Comparison of ENCODE assay signal across 12 cellular contexts in genomic region chr3:119643094-119643493, GRCh38. TPM values are rescaled to one million over a fixed set of nuclear protein-coding genes. Genes with fewer than 3 reads are reported as not detected.
DNase-seq lines count a peak whose midpoint lies in the region; ATAC-seq and TF ChIP-seq lines count a peak whose summit lies in the region.
"Had no signal": no experiment of that assay in that cellular context is flagged by ENCODE, and none has a peak within 500 bp of the region (broad histone marks: within the 10 kb centered on the region; RNA-seq: fewer than 3 reads in every experiment).

No MANE protein-coding gene starts in this region.

- peak overlapping the region; percentile 38; the same call in 1 of the 2 replicates for H3K4me2 ChIP-seq in SK-N-SH
- H3K4me2 ChIP-seq: BLaER1 had no signal

- CTCF ChIA-PET in SK-N-SH (lab: Yijun Ruan, JAX): interaction anchor here (1.1 kb wide), 1 partner anchor 11 kb away, joined by 4 read pairs; no protein-coding TSS in a partner anchor

- no peak overlapping the region for H2AFZ ChIP-seq in SK-N-SH (ENCODE audit: low read depth)

- peaks cover 36% of the 10 kb centered on the region for H3F3A ChIP-seq in SK-N-SH (replicated peaks; ENCODE audit: insufficient read depth)

- TF ChIP-seq CTCF in left ventricle myocardium inferior (IDR thresholded peaks at IDR 0.05; ENCODE audit: borderline replicate concordance) (no peak), SK-N-SH (IDR thresholded peaks at IDR 0.05) (no peak), lower lobe of right lung (IDR thresholded peaks at IDR 0.05) (no peak), vagina (IDR thresholded peaks at IDR 0.05) (no peak)

- H3K4me3 ChIP-seq in left ventricle myocardium inferior (peak overlapping the region; percentile 18), SK-N-SH (ENCODE audit: low read depth in 2 of 2, low read length in 1 of 2) (no peak overlapping the region), lower lobe of right lung (no peak overlapping the region), vagina (no peak overlapping the region)
- H3K4me3 ChIP-seq: BLaER1, SK-N-MC had no signal

- H3K27me3 ChIP-seq in left ventricle myocardium inferior (ENCODE audit: low read depth) (no peaks in the 10 kb centered on the region), SK-N-SH (ENCODE audit: insufficient read depth) (no peaks in the 10 kb centered on the region), lower lobe of right lung (ENCODE audit: low read depth) (no peaks in the 10 kb centered on the region), vagina (no peaks in the 10 kb centered on the region)
- H3K27me3 ChIP-seq: BLaER1 had no signal

- TF ChIP-seq EP300 in SK-N-SH (IDR thresholded peaks at IDR 0.05; ENCODE audit: borderline replicate concordance in 1 of 2, low read depth in 1 of 2, low read length in 1 of 2): no peak

- intact Hi-C loops in left ventricle myocardium inferior (cut with micrococcal nuclease): no loop called here
- intact Hi-C loops in left ventricle myocardium superior (cut with micrococcal nuclease): no loop called here
- intact Hi-C loops in lower lobe of right lung (cut with DNase I): no loop called here
- intact Hi-C loops in vagina (cut with DNase I): no loop called here

- no peak for TF ChIP-seq RAD21 in SK-N-SH (IDR thresholded peaks at IDR 0.05; ENCODE audit: low read length)

- POLR2A ChIA-PET in SK-N-SH (lab: Yijun Ruan, JAX): interaction anchor here (0.8 to 1.1 kb wide), 2 partner anchors 18 to 20 kb away, joined by 3 to 4 read pairs; partner anchors contain the start of gene POPDC2

- H3K79me2 ChIP-seq in SK-N-SH (ENCODE audit: insufficient read depth): no peaks in the 10 kb centered on the region

- no peaks in the 10 kb centered on the region for H3K9me2 ChIP-seq in SK-N-SH

- DNase-seq in left ventricle myocardium inferior: no peak
- DNase-seq in left ventricle myocardium superior: no peak
- DNase-seq in SK-N-SH: no peak
- DNase-seq in lower lobe of right lung: no peak
- no peak for DNase-seq in vagina (ENCODE audit: extremely low spot score in 2 of 2)
- DNase-seq in NK-92 treated with Interleukin-12 subunit alpha and Interleukin-12 subunit beta, amount 100 ng/mL, for 24 hours (lab: John Stamatoyannopoulos, UW): no peak
- DNase-seq in NCI-H187 (lab: John Stamatoyannopoulos, UW): no peak
- DNase-seq in MV-4-11 (lab: John Stamatoyannopoulos, UW): no peak
- DNase-seq: activated effector memory CD4-positive, alpha-beta T cell treated with anti-CD3 and anti-CD28 coated beads, Interleukin-2, amount 50 U/mL, for 16 hours; NCI-H510A treated with DMSO at 0.1 percent for 48 hours had no signal

- ATAC-seq in left ventricle myocardium superior (no peak), lower lobe of right lung (no peak)

- H3K4me1 ChIP-seq in left ventricle myocardium inferior: peaks cover 98% of the 10 kb centered on the region
- peaks cover 27 to 37% of the 10 kb centered on the region in 2 experiments for H3K4me1 ChIP-seq in SK-N-SH (ENCODE audit: control insufficient read depth in 1 of 2, insufficient read depth in 2 of 2, low read depth in 1 of 2, low read length in 1 of 2)
- peaks cover 35% of the 10 kb centered on the region for H3K4me1 ChIP-seq in lower lobe of right lung
- peaks cover 23% of the 10 kb centered on the region for H3K4me1 ChIP-seq in vagina

- 75% methylated on average over 2 of the region's 2 CpGs for WGBS in SK-N-SH (ENCODE audit: low lambda C conversion rate)

- TF ChIP-seq POLR2A in vagina (IDR thresholded peaks at IDR 0.05): no peak

- peaks cover 45% of the 10 kb centered on the region for H3K36me3 ChIP-seq in left ventricle myocardium inferior
- H3K36me3 ChIP-seq in SK-N-SH (replicated peaks in 1 of 2; ENCODE audit: control insufficient read depth in 1 of 2, insufficient read depth in 2 of 2, low read length in 1 of 2): peaks cover 4 to 19% of the 10 kb centered on the region in 2 experiments
- peaks cover 12% of the 10 kb centered on the region for H3K36me3 ChIP-seq in lower lobe of right lung
- no peaks in the 10 kb centered on the region for H3K36me3 ChIP-seq in vagina
- H3K36me3 ChIP-seq: BLaER1 had no signal

- H4K20me1 ChIP-seq in SK-N-SH (ENCODE audit: insufficient read depth): no peaks in the 10 kb centered on the region
- H4K20me1 ChIP-seq: BLaER1 had no signal

- H3K27ac ChIP-seq in left ventricle myocardium inferior (replicated peaks) (peak overlapping the region; percentile 94), SK-N-SH (ENCODE audit: low read depth in 2 of 2, low read length in 1 of 2) (peak overlapping the region; percentile 61 to 91), lower lobe of right lung (peak overlapping the region; percentile 13), vagina (peak overlapping the region; percentile 42)
- H3K27ac ChIP-seq: BLaER1, SK-N-MC had no signal

- H3K9ac ChIP-seq in SK-N-SH: peak overlapping the region; percentile 41; the same call in 1 of the 2 replicates
- H3K9ac ChIP-seq: BLaER1 had no signal

- no peaks in the 10 kb centered on the region for H3K9me3 ChIP-seq in left ventricle myocardium inferior (replicated peaks)
- H3K9me3 ChIP-seq in SK-N-SH: no peaks in the 10 kb centered on the region
- no peaks in the 10 kb centered on the region for H3K9me3 ChIP-seq in lower lobe of right lung
- no peaks in the 10 kb centered on the region for H3K9me3 ChIP-seq in vagina
- H3K9me3 ChIP-seq: BLaER1 had no signal

TF ChIP-seq in SK-N-SH, 30 proteins besides CTCF, POLR2A, EP300 and RAD21:
- TF ChIP-seq NFIC (IDR thresholded peaks at IDR 0.05; ENCODE audit: borderline replicate concordance) (no peak), RXRA (IDR thresholded peaks at IDR 0.05; ENCODE audit: borderline replicate concordance, low read depth) (no peak), TCF12 (IDR thresholded peaks at IDR 0.05) (no peak), EZH2phosphoT487 (IDR thresholded peaks at IDR 0.05; ENCODE audit: borderline replicate concordance, low read depth) (no peak), RFX5 (IDR thresholded peaks at IDR 0.05; ENCODE audit: low read length) (no peak), YY1 (IDR thresholded peaks at IDR 0.05; ENCODE audit: low read depth) (no peak), TEAD4 (IDR thresholded peaks at IDR 0.05; ENCODE audit: borderline replicate concordance, insufficient read depth) (no peak), JUND (IDR thresholded peaks at IDR 0.05) (no peak)

RNA-seq across cellular contexts. Expression of gene POPDC2, which starts 17.3 kb away (rescaled TPM):
- total RNA-seq in left ventricle myocardium inferior (512 TPM), left ventricle myocardium superior (586 TPM), lower lobe of right lung (1.5 TPM), vagina (3.4 TPM)
- 19.9 and 38.8 TPM in 2 replicates for polyA plus RNA-seq in SK-N-SH (2012; rRNA removed)
- 21.0 and 24.0 TPM in 2 replicates for polyA plus RNA-seq in SK-N-SH (2012; cell fraction: cytosol; rRNA removed)
- 45.1 and 48.3 TPM in 2 replicates for polyA plus RNA-seq in SK-N-SH (2012; cell fraction: nucleus; rRNA removed)

RNA-seq across cellular contexts. Expression of gene COX17, which starts 34.1 kb away (rescaled TPM):
- total RNA-seq in left ventricle myocardium inferior (165 TPM), left ventricle myocardium superior (177 TPM), lower lobe of right lung (54.4 TPM), vagina (27.3 TPM)
- polyA plus RNA-seq in SK-N-SH (2012; rRNA removed): 15.1 and 21.5 TPM in 2 replicates
- polyA plus RNA-seq in SK-N-SH (2012; cell fraction: cytosol; rRNA removed): 19.7 and 24.6 TPM in 2 replicates
- polyA plus RNA-seq in SK-N-SH (2012; cell fraction: nucleus; rRNA removed): 3.6 and 8.3 TPM in 2 replicates

RNA-seq across cellular contexts. Expression of gene PLA1A, which starts 45.4 kb away (rescaled TPM):
- 2.8 TPM for total RNA-seq in left ventricle myocardium inferior
- total RNA-seq in left ventricle myocardium superior: 1.3 TPM
- 0.08 TPM in 1 of 2 replicates, not detected in the other for polyA plus RNA-seq in SK-N-SH (2012; rRNA removed)
- polyA plus RNA-seq in SK-N-SH (2012; cell fraction: cytosol; rRNA removed): 0.09 TPM in 1 of 2 replicates, not detected in the other
- polyA plus RNA-seq in SK-N-SH (2012; cell fraction: nucleus; rRNA removed): 0.06 TPM in 1 of 2 replicates, not detected in the other
- total RNA-seq in lower lobe of right lung: 13.1 TPM
- total RNA-seq in vagina: 1.7 TPM

RNA-seq across cellular contexts. Expression of gene CFAP91, which starts 59.7 kb away (rescaled TPM):
- 0.44 TPM for total RNA-seq in left ventricle myocardium inferior
- 0.45 TPM for total RNA-seq in left ventricle myocardium superior
- 3.7 and 6.3 TPM in 2 replicates for polyA plus RNA-seq in SK-N-SH (2012; rRNA removed)
- polyA plus RNA-seq in SK-N-SH (2012; cell fraction: cytosol; rRNA removed): 2.6 and 3.4 TPM in 2 replicates
- 18.0 and 29.7 TPM in 2 replicates for polyA plus RNA-seq in SK-N-SH (2012; cell fraction: nucleus; rRNA removed)
- 9.0 TPM for total RNA-seq in lower lobe of right lung
- 4.2 TPM for total RNA-seq in vagina

Comparison
In these comparisons a context has a peak if more than half of its experiments do, and no peak if none do; other contexts are left out.
1. H3K27ac ChIP-seq: peak in every context shown above with its lines; median percentile 94 in left ventricle myocardium inferior; 76 in SK-N-SH; 42 in vagina; 13 in lower lobe of right lung.
2. RNA of gene POPDC2, which starts 17.3 kb away (total RNA-seq): 586 TPM in left ventricle myocardium superior (single experiment) and 512 TPM in left ventricle myocardium inferior (single experiment); 3.4 TPM in vagina (single experiment) and 1.5 TPM in lower lobe of right lung (single experiment); every median in the first group is over 100 times any median in the second.